In the genomic region with DNA sequence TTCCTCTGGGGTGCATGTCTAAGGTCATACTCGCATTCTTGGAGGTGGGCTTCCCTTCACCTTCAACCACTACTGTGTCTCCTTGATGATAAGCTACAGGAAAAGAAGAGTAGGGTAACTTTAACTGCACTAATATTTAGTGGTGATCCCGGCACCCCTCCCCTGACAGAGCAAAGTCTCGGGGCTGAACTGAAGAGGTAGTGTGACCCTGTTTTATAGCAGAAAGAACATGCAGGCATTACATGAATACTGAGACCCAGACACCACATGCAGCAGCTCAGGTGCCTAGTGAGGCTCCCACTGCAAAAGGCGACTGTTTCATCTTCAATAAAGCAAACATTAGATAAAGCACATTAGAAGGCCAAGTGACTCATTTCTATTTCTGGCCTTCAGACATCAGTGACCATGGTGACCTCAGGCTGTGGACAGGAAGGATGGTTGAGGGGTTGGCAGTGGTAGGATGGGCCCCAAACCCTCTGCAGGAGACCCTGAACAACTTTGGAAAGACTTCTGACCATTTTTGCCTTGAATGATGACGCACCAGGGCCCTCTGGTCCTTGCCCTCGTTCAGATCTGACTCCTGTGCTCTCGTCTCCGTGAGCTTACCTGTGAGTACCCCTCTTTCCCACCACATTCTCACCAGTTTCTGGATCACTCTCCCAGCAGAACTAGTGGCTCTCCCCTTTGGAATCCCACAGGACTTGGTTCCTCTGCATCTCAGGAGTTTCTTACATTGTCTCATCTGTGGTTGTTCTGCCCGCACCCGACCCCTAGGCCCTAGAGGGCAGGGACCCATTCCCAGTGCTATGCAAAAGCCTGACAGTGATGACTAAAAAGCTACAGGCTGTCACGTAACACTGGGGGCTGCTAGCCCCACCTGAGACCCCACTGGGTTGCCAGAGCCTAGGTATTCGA, we compare ENCODE assay signal across 3 cellular contexts.
TF ChIP-seq lines count a peak whose summit lies in the region.

No MANE protein-coding gene starts in this region.

TF ChIP-seq in SK-N-SH, 30 proteins besides CTCF, POLR2A, EP300 and RAD21 (continues in another document):
- TF ChIP-seq JUND (IDR thresholded peaks at IDR 0.05) = no peak
- TF ChIP-seq ELF1 (IDR thresholded peaks at IDR 0.05) = no peak
- TF ChIP-seq, protein P1, sequence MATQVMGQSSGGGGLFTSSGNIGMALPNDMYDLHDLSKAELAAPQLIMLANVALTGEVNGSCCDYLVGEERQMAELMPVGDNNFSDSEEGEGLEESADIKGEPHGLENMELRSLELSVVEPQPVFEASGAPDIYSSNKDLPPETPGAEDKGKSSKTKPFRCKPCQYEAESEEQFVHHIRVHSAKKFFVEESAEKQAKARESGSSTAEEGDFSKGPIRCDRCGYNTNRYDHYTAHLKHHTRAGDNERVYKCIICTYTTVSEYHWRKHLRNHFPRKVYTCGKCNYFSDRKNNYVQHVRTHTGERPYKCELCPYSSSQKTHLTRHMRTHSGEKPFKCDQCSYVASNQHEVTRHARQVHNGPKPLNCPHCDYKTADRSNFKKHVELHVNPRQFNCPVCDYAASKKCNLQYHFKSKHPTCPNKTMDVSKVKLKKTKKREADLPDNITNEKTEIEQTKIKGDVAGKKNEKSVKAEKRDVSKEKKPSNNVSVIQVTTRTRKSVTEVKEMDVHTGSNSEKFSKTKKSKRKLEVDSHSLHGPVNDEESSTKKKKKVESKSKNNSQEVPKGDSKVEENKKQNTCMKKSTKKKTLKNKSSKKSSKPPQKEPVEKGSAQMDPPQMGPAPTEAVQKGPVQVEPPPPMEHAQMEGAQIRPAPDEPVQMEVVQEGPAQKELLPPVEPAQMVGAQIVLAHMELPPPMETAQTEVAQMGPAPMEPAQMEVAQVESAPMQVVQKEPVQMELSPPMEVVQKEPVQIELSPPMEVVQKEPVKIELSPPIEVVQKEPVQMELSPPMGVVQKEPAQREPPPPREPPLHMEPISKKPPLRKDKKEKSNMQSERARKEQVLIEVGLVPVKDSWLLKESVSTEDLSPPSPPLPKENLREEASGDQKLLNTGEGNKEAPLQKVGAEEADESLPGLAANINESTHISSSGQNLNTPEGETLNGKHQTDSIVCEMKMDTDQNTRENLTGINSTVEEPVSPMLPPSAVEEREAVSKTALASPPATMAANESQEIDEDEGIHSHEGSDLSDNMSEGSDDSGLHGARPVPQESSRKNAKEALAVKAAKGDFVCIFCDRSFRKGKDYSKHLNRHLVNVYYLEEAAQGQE (IDR thresholded peaks at IDR 0.05; ENCODE audit: low read depth, low read length) = no peak
- TF ChIP-seq, protein P2, sequence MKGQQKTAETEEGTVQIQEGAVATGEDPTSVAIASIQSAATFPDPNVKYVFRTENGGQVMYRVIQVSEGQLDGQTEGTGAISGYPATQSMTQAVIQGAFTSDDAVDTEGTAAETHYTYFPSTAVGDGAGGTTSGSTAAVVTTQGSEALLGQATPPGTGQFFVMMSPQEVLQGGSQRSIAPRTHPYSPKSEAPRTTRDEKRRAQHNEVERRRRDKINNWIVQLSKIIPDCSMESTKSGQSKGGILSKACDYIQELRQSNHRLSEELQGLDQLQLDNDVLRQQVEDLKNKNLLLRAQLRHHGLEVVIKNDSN (IDR thresholded peaks at IDR 0.05; ENCODE audit: borderline replicate concordance, low read depth) = no peak
- no peak for TF ChIP-seq POLR2AphosphoS5 (IDR thresholded peaks at IDR 0.05; ENCODE audit: low read depth, low read length)
- TF ChIP-seq GATA2 (CRISPR knock-in tag; IDR thresholded peaks at IDR 0.05) = no peak
- TF ChIP-seq, protein P3, sequence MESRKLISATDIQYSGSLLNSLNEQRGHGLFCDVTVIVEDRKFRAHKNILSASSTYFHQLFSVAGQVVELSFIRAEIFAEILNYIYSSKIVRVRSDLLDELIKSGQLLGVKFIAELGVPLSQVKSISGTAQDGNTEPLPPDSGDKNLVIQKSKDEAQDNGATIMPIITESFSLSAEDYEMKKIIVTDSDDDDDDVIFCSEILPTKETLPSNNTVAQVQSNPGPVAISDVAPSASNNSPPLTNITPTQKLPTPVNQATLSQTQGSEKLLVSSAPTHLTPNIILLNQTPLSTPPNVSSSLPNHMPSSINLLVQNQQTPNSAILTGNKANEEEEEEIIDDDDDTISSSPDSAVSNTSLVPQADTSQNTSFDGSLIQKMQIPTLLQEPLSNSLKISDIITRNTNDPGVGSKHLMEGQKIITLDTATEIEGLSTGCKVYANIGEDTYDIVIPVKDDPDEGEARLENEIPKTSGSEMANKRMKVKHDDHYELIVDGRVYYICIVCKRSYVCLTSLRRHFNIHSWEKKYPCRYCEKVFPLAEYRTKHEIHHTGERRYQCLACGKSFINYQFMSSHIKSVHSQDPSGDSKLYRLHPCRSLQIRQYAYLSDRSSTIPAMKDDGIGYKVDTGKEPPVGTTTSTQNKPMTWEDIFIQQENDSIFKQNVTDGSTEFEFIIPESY (IDR thresholded peaks at IDR 0.05; ENCODE audit: borderline replicate concordance, low read depth) = no peak
- no peak for TF ChIP-seq MXI1 (IDR thresholded peaks at IDR 0.05; ENCODE audit: low read depth, low read length)
- TF ChIP-seq TEAD4 (IDR thresholded peaks at IDR 0.05; ENCODE audit: borderline replicate concordance, insufficient read depth) = no peak

TF ChIP-seq in SK-N-SH treated with all-trans-retinoic acid at 6 μM for 48 hours, 23 proteins besides CTCF, POLR2A, EP300 and RAD21 (continues in another document):
- TF ChIP-seq ZNF8 (CRISPR knock-in tag; IDR thresholded peaks at IDR 0.05) (no peak), ZFP3 (CRISPR knock-in tag; IDR thresholded peaks at IDR 0.05) (no peak), ISL1 (CRISPR knock-in tag; IDR thresholded peaks at IDR 0.05) (no peak), SNAI2 (CRISPR knock-in tag; IDR thresholded peaks at IDR 0.05) (no peak), ZFP30 (CRISPR knock-in tag; IDR thresholded peaks at IDR 0.05) (no peak), ARNTL (CRISPR knock-in tag; IDR thresholded peaks at IDR 0.05; ENCODE audit: borderline replicate concordance, low read depth) (no peak), TOX (CRISPR knock-in tag; IDR thresholded peaks at IDR 0.05; ENCODE audit: borderline replicate concordance) (no peak), RARB (CRISPR knock-in tag; IDR thresholded peaks at IDR 0.05) (no peak)
- TF ChIP-seq, protein P4, sequence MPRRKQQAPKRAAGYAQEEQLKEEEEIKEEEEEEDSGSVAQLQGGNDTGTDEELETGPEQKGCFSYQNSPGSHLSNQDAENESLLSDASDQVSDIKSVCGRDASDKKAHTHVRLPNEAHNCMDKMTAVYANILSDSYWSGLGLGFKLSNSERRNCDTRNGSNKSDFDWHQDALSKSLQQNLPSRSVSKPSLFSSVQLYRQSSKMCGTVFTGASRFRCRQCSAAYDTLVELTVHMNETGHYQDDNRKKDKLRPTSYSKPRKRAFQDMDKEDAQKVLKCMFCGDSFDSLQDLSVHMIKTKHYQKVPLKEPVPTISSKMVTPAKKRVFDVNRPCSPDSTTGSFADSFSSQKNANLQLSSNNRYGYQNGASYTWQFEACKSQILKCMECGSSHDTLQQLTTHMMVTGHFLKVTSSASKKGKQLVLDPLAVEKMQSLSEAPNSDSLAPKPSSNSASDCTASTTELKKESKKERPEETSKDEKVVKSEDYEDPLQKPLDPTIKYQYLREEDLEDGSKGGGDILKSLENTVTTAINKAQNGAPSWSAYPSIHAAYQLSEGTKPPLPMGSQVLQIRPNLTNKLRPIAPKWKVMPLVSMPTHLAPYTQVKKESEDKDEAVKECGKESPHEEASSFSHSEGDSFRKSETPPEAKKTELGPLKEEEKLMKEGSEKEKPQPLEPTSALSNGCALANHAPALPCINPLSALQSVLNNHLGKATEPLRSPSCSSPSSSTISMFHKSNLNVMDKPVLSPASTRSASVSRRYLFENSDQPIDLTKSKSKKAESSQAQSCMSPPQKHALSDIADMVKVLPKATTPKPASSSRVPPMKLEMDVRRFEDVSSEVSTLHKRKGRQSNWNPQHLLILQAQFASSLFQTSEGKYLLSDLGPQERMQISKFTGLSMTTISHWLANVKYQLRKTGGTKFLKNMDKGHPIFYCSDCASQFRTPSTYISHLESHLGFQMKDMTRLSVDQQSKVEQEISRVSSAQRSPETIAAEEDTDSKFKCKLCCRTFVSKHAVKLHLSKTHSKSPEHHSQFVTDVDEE (CRISPR knock-in tag; IDR thresholded peaks at IDR 0.05) = no peak
- TF ChIP-seq, protein P5, sequence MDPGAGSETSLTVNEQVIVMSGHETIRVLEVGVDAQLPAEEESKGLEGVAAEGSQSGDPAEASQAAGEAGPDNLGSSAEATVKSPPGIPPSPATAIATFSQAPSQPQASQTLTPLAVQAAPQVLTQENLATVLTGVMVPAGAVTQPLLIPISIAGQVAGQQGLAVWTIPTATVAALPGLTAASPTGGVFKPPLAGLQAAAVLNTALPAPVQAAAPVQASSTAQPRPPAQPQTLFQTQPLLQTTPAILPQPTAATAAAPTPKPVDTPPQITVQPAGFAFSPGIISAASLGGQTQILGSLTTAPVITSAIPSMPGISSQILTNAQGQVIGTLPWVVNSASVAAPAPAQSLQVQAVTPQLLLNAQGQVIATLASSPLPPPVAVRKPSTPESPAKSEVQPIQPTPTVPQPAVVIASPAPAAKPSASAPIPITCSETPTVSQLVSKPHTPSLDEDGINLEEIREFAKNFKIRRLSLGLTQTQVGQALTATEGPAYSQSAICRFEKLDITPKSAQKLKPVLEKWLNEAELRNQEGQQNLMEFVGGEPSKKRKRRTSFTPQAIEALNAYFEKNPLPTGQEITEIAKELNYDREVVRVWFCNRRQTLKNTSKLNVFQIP (CRISPR knock-in tag; IDR thresholded peaks at IDR 0.05; ENCODE audit: borderline replicate concordance, low read depth) = no peak
- TF ChIP-seq, protein P6, sequence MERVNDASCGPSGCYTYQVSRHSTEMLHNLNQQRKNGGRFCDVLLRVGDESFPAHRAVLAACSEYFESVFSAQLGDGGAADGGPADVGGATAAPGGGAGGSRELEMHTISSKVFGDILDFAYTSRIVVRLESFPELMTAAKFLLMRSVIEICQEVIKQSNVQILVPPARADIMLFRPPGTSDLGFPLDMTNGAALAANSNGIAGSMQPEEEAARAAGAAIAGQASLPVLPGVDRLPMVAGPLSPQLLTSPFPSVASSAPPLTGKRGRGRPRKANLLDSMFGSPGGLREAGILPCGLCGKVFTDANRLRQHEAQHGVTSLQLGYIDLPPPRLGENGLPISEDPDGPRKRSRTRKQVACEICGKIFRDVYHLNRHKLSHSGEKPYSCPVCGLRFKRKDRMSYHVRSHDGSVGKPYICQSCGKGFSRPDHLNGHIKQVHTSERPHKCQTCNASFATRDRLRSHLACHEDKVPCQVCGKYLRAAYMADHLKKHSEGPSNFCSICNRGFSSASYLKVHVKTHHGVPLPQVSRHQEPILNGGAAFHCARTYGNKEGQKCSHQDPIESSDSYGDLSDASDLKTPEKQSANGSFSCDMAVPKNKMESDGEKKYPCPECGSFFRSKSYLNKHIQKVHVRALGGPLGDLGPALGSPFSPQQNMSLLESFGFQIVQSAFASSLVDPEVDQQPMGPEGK (CRISPR knock-in tag; IDR thresholded peaks at IDR 0.05; ENCODE audit: borderline replicate concordance) = no peak

TF ChIP-seq in GM12878, 131 proteins besides CTCF, POLR2A, EP300 and RAD21 (continues in another document):
- TF ChIP-seq PML (IDR thresholded peaks at IDR 0.05; ENCODE audit: low read length) = no peak
- no peak for TF ChIP-seq MXI1 (IDR thresholded peaks at IDR 0.05; ENCODE audit: low read depth, low read length)
- TF ChIP-seq CEBPB (IDR thresholded peaks at IDR 0.05; ENCODE audit: borderline replicate concordance in 1 of 2, low read depth in 2 of 2, low read length in 2 of 2) = no peak
- TF ChIP-seq SMAD1 (IDR thresholded peaks at IDR 0.05; ENCODE audit: low read depth, partially characterized antibody) = no peak
- TF ChIP-seq RBBP5 (conservative IDR thresholded peaks at IDR 0.05) = no peak
- TF ChIP-seq, protein P7, sequence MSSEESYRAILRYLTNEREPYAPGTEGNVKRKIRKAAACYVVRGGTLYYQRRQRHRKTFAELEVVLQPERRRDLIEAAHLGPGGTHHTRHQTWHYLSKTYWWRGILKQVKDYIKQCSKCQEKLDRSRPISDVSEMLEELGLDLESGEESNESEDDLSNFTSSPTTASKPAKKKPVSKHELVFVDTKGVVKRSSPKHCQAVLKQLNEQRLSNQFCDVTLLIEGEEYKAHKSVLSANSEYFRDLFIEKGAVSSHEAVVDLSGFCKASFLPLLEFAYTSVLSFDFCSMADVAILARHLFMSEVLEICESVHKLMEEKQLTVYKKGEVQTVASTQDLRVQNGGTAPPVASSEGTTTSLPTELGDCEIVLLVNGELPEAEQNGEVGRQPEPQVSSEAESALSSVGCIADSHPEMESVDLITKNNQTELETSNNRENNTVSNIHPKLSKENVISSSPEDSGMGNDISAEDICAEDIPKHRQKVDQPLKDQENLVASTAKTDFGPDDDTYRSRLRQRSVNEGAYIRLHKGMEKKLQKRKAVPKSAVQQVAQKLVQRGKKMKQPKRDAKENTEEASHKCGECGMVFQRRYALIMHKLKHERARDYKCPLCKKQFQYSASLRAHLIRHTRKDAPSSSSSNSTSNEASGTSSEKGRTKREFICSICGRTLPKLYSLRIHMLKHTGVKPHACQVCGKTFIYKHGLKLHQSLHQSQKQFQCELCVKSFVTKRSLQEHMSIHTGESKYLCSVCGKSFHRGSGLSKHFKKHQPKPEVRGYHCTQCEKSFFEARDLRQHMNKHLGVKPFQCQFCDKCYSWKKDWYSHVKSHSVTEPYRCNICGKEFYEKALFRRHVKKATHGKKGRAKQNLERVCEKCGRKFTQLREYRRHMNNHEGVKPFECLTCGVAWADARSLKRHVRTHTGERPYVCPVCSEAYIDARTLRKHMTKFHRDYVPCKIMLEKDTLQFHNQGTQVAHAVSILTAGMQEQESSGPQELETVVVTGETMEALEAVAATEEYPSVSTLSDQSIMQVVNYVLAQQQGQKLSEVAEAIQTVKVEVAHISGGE (CRISPR knock-in tag; IDR thresholded peaks at IDR 0.05) = no peak
- TF ChIP-seq, protein P1 (IDR thresholded peaks at IDR 0.05; ENCODE audit: low read depth, low read length) = no peak
